In the genomic region with DNA sequence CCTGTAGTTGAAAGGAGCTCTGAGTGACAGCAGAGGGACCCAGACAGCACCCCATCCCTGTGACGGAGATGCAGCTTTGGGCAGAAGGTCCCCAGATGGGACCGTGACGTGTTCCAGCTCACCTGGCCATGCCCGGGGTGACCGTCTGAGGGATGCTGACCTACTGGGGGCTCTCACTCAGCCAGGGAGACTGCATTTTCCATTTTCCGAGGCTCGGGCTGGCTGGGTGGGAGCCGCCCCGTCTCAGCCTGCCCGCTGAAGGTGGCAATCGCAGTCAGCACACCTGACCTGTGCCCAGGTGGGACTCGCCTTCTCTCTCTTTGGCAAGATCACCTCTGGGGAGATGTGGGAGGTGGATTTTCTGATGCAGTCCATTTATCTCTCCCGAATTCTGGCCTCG, we compare ENCODE assay signal across 24 cellular contexts.
"Had no signal": no experiment of that assay in that cellular context is flagged by ENCODE, and none has a peak within 500 bp of the region (broad histone marks: within the 10 kb centered on the region; RNA-seq: fewer than 3 reads in every experiment).

No MANE protein-coding gene starts in this region.

- H3K36me3 ChIP-seq: colonic mucosa, esophagus muscularis mucosa, esophagus squamous epithelium, gastrocnemius medialis, gastroesophageal sphincter, heart left ventricle, heart right ventricle had no signal

- H3K4me3 ChIP-seq: colonic mucosa, coronary artery, dorsolateral prefrontal cortex, esophagus muscularis mucosa, esophagus squamous epithelium, gastrocnemius medialis, gastroesophageal sphincter, heart left ventricle, heart right ventricle had no signal

- H3K27me3 ChIP-seq: colonic mucosa, dorsolateral prefrontal cortex, esophagus squamous epithelium, foreskin keratinocyte, gastrocnemius medialis had no signal

- H3K9me3 ChIP-seq: colonic mucosa, esophagus muscularis mucosa, esophagus squamous epithelium, gastrocnemius medialis, gastroesophageal sphincter, heart left ventricle, heart right ventricle had no signal

- DNase-seq: colonic mucosa; cortex of kidney; dermis blood vessel endothelial cell; dorsolateral prefrontal cortex; effector CD4-positive, alpha-beta T cell; effector CD8-positive, alpha-beta T cell; effector memory CD4-positive, alpha-beta T cell; effector memory CD8-positive, alpha-beta T cell; endodermal cell; erythroblast; esophagus squamous epithelium; foreskin fibroblast; foreskin keratinocyte; foreskin melanocyte; gastrocnemius medialis; glutamatergic neuron; head of caudate nucleus; heart left ventricle; heart right ventricle had no signal

- H3K4me1 ChIP-seq: colonic mucosa, foreskin keratinocyte, gastrocnemius medialis had no signal

- H3K27ac ChIP-seq: colonic mucosa, coronary artery, dorsolateral prefrontal cortex, epithelial cell of prostate, esophagus muscularis mucosa, esophagus squamous epithelium, foreskin keratinocyte, gastrocnemius medialis, gastroesophageal sphincter, heart left ventricle, heart right ventricle had no signal

- ATAC-seq: effector memory CD8-positive, alpha-beta T cell; esophagus mucosa; foreskin keratinocyte; gastrocnemius medialis; gastroesophageal sphincter; heart left ventricle; heart right ventricle had no signal
